Comparison of ENCODE assay signal across 8 cellular contexts in genomic region chr1:145823565-145824498, GRCh38. TPM values are rescaled to one million over a fixed set of nuclear protein-coding genes. Genes with fewer than 3 reads are reported as not detected.
DNase-seq lines count a peak whose midpoint lies in the region; ATAC-seq, FAIRE-seq and TF ChIP-seq lines count a peak whose summit lies in the region.

Gene POLR3C (plus strand): TSS chr1:145824200. CDS start chr1:145825777, 1,577 bp downstream.
Gene RNF115 (minus strand): TSS chr1:145824095. CDS start chr1:145823873, 222 bp downstream.

- CTCF ChIA-PET in endothelial cell of umbilical vein (lab: Charles Lee) = interaction anchor here (0.9 to 6.2 kb wide), 4 partner anchors 19 to 102 kb away, joined by 3 to 69 read pairs (median 11); partner anchors contain the start of gene NUDT17

- H3K4me2 ChIP-seq in OCI-LY3 (ENCODE audit: low read length) (peak within 1 kb of the TSS; percentile 77), endothelial cell of umbilical vein (ENCODE audit: insufficient read depth, low read length) (peak within 1 kb of the TSS; percentile 71)

- DNase-seq in D341Med (ENCODE audit: low spot score) = peak; percentile 95
- peak; percentile 71 for DNase-seq in HuH-7.5 (ENCODE audit: low spot score)
- DNase-seq in activated CD8-positive, alpha-beta memory T cell treated with anti-CD3 and anti-CD28 coated beads, Interleukin-2, amount 50 U/mL, for 48 hours = peak; percentile 90
- peak; percentile 90 for DNase-seq in endothelial cell of umbilical vein (ENCODE audit: low read depth, low spot score)
- peak; percentile 90 for DNase-seq in midbrain (lab: John Stamatoyannopoulos, UW)
- DNase-seq in stimulated activated CD8-positive, alpha-beta memory T cell treated with anti-CD3 and anti-CD28 coated beads, Interleukin-2, amount 100 ng/mL, for 1 hour (ENCODE audit: low read depth in 2 of 2) = peak; percentile 75 to 80

- dilution Hi-C loops in endothelial cell of umbilical vein (cut with MboI; ENCODE audit: extremely low pct_ligation_motif_present, low sequenced_read_pairs) = no loop called here

- no peaks in the 10 kb centered on the region for H3K9me1 ChIP-seq in endothelial cell of umbilical vein (replicated peaks; ENCODE audit: control insufficient read depth, extremely low read depth, insufficient read depth, low read length)

- H2AFZ ChIP-seq in OCI-LY3 (ENCODE audit: low read depth, low read length) = peak within 1 kb of the TSS; percentile 28
- peak within 1 kb of the TSS; percentile 62 for H2AFZ ChIP-seq in endothelial cell of umbilical vein (ENCODE audit: low read depth, low read length)

- TF ChIP-seq POLR2A in endothelial cell of umbilical vein (IDR thresholded peaks at IDR 0.05; ENCODE audit: low read depth, low read length) = peak; percentile 14

- TF ChIP-seq CTCF in OCI-LY3 (IDR thresholded peaks at IDR 0.05; ENCODE audit: low read depth, low read length) (no peak), endothelial cell of umbilical vein (IDR thresholded peaks at IDR 0.05; ENCODE audit: extremely low read depth in 1 of 2, insufficient read depth in 1 of 2, low read depth in 1 of 2, low read length in 2 of 2) (no peak)

- intact Hi-C loops in endothelial cell of umbilical vein (cut with micrococcal nuclease) = loop anchor here (1.0 to 10.0 kb wide), 3 partner anchors 39 to 103 kb away; no protein-coding TSS in a partner anchor

- peak within 1 kb of the TSS; percentile 79 for H3K4me3 ChIP-seq in OCI-LY3 (ENCODE audit: low read length)
- H3K4me3 ChIP-seq in endothelial cell of umbilical vein (replicated peaks in 1 of 3; ENCODE audit: insufficient read depth in 1 of 3, low read depth in 1 of 3, low read length in 3 of 3) = peak within 1 kb of the TSS; percentile 47 to 95 (median 86)

- POLR2A ChIA-PET in endothelial cell of umbilical vein (lab: Charles Lee) = interaction anchor here (0.7 to 1.6 kb wide), 4 partner anchors 35 to 103 kb away, joined by 3 to 5 read pairs (median 4); partner anchors contain the start of gene RBM8A

- peak; percentile 78 for ATAC-seq in GM21526 (IDR thresholded peaks at IDR 0.05; ENCODE audit: low FRiP score, unreplicated experiment)

- H3K27ac ChIP-seq in OCI-LY3 (ENCODE audit: low read length) (peak within 1 kb of the TSS; percentile 66), endothelial cell of umbilical vein (ENCODE audit: insufficient read depth, low read depth, low read length) (peak within 1 kb of the TSS; percentile 69)

- H4K20me1 ChIP-seq in OCI-LY3 (ENCODE audit: insufficient read depth, low read length) (no peaks in the 10 kb centered on the region), endothelial cell of umbilical vein (replicated peaks; ENCODE audit: control insufficient read depth, extremely low read depth, insufficient read depth, low read length) (no peaks in the 10 kb centered on the region)

- peaks cover 52% of the 10 kb centered on the region for H3K79me2 ChIP-seq in OCI-LY3 (ENCODE audit: low read length)
- H3K79me2 ChIP-seq in endothelial cell of umbilical vein (ENCODE audit: control insufficient read depth, insufficient read depth, low read length) = peaks cover 30% of the 10 kb centered on the region

- H3K4me1 ChIP-seq in OCI-LY3 (ENCODE audit: low read length) (peaks cover 11% of the 10 kb centered on the region), endothelial cell of umbilical vein (ENCODE audit: control insufficient read depth, extremely low read depth, insufficient read depth, low read length) (peaks cover 13% of the 10 kb centered on the region)

- H3K9ac ChIP-seq in OCI-LY3 (ENCODE audit: low read length) (peak within 1 kb of the TSS; percentile 86), endothelial cell of umbilical vein (replicated peaks; ENCODE audit: extremely low read depth, insufficient read depth, low read length) (peak within 1 kb of the TSS; percentile 89)

- H3K27me3 ChIP-seq in OCI-LY3 (ENCODE audit: low read depth, low read length) = no peaks in the 10 kb centered on the region
- no peaks in the 10 kb centered on the region for H3K27me3 ChIP-seq in endothelial cell of umbilical vein (ENCODE audit: control insufficient read depth in 2 of 2, insufficient read depth in 2 of 2, low read length in 2 of 2)

- H3K36me3 ChIP-seq in OCI-LY3 (replicated peaks; ENCODE audit: low read depth, low read length) (peaks cover 29% of the 10 kb centered on the region), endothelial cell of umbilical vein (ENCODE audit: control insufficient read depth in 2 of 2, extremely low read depth in 1 of 2, insufficient read depth in 2 of 2, low read length in 2 of 2) (peaks cover 14 to 21% of the 10 kb centered on the region in 2 experiments)

- BruUV-seq in endothelial cell of umbilical vein (replicated peaks; lab: Mats Ljungman, UMichigan) = TSS peak; percentile 52

- no peaks in the 10 kb centered on the region for H3K9me3 ChIP-seq in OCI-LY3 (ENCODE audit: insufficient read depth, low read length)
- H3K9me3 ChIP-seq in endothelial cell of umbilical vein (replicated peaks; ENCODE audit: control insufficient read depth, insufficient read depth, low read length) = no peaks in the 10 kb centered on the region

- peak; percentile 71 for FAIRE-seq in endothelial cell of umbilical vein (lab: Jason Lieb, UNC)

TF ChIP-seq in endothelial cell of umbilical vein, 7 proteins besides CTCF, POLR2A, EP300 and RAD21:
- TF ChIP-seq JUN (IDR thresholded peaks at IDR 0.05; ENCODE audit: borderline replicate concordance, insufficient read depth, insufficient read length, low read depth) (no peak), GATA2 (IDR thresholded peaks at IDR 0.05; ENCODE audit: insufficient read depth, insufficient read length, low read depth, low read length) (no peak), MAX (IDR thresholded peaks at IDR 0.05; ENCODE audit: insufficient read depth, insufficient read length) (peak; percentile 37), POLR2AphosphoS5 (IDR thresholded peaks at IDR 0.05; ENCODE audit: insufficient read depth, low read depth, low read length) (peak; percentile 80), EZH2 (IDR thresholded peaks at IDR 0.05; ENCODE audit: borderline replicate concordance, low read depth, low read length, severe bottlenecking) (no peak), MYC (IDR thresholded peaks at IDR 0.05; ENCODE audit: low read depth, low read length) (no peak), FOS (IDR thresholded peaks at IDR 0.05; ENCODE audit: borderline replicate concordance, insufficient read depth, low read length) (no peak)
TF ChIP-seq in endothelial cell of umbilical vein: peak in this region for 2.

RNA-seq across cellular contexts. Expression of gene POLR3C, which starts in this region (rescaled TPM):
- total RNA-seq in endothelial cell of umbilical vein = 30.4 and 31.0 TPM in 2 replicates
- polyA plus RNA-seq in endothelial cell of umbilical vein = 28.4 and 29.5 TPM in 2 replicates
- polyA plus RNA-seq in endothelial cell of umbilical vein (2011; cell fraction: cytosol; rRNA removed) = 38.1 and 38.3 TPM in 2 replicates
- 52.1 and 53.3 TPM in 2 replicates for polyA plus RNA-seq in endothelial cell of umbilical vein (2011; cell fraction: nucleus; rRNA removed)
- 22.1 and 27.2 TPM in 2 replicates for polyA plus RNA-seq in endothelial cell of umbilical vein (2012)
- 42.6 and 48.0 TPM in 2 replicates for polyA minus RNA-seq in endothelial cell of umbilical vein
- 23.2 TPM for polyA minus RNA-seq in endothelial cell of umbilical vein (2011; cell fraction: cytosol; rRNA and poly(A)+ RNA removed)
- polyA minus RNA-seq in endothelial cell of umbilical vein (2011; cell fraction: nucleus; rRNA and poly(A)+ RNA removed) = 24.2 and 29.4 TPM in 2 replicates

RNA-seq across cellular contexts. Expression of gene RNF115, which starts in this region (rescaled TPM):
- 17.3 and 20.5 TPM in 2 replicates for total RNA-seq in endothelial cell of umbilical vein
- polyA plus RNA-seq in endothelial cell of umbilical vein = 6.4 and 7.6 TPM in 2 replicates
- 8.2 and 8.3 TPM in 2 replicates for polyA plus RNA-seq in endothelial cell of umbilical vein (2011; cell fraction: cytosol; rRNA removed)
- 20.5 and 22.1 TPM in 2 replicates for polyA plus RNA-seq in endothelial cell of umbilical vein (2011; cell fraction: nucleus; rRNA removed)
- 7.9 and 11.6 TPM in 2 replicates for polyA plus RNA-seq in endothelial cell of umbilical vein (2012)
- 14.3 and 16.2 TPM in 2 replicates for polyA minus RNA-seq in endothelial cell of umbilical vein
- 4.8 TPM for polyA minus RNA-seq in endothelial cell of umbilical vein (2011; cell fraction: cytosol; rRNA and poly(A)+ RNA removed)
- 17.6 and 22.6 TPM in 2 replicates for polyA minus RNA-seq in endothelial cell of umbilical vein (2011; cell fraction: nucleus; rRNA and poly(A)+ RNA removed)

Comparison
In these comparisons a context has a peak if more than half of its experiments do, and no peak if none do; other contexts are left out.
1. Peak in every context shown above with its lines: DNase-seq, ATAC-seq, H3K4me3 ChIP-seq and H3K27ac ChIP-seq.